31 cellular contexts compared by ENCODE assay signal in genomic region chr9:90770927-90771326, GRCh38. TPM values are rescaled to one million over a fixed set of nuclear protein-coding genes. Genes with fewer than 3 reads are reported as not detected.
"Had no signal": no experiment of that assay in that cellular context is flagged by ENCODE, and none has a peak within 500 bp of the region (broad histone marks: within the 10 kb centered on the region; RNA-seq: fewer than 3 reads in every experiment).

No MANE protein-coding gene starts in this region.

- H3K4me1 Mint-ChIP-seq: mesothelial cell of epicardium; stimulated activated effector memory CD8-positive, alpha-beta T cell treated with anti-CD3 and anti-CD28 coated beads, Interleukin-12 subunit alpha, Interleukin-12 subunit beta, amount 100 ng/mL, for 72 hours had no signal

- H3K36me3 Mint-ChIP-seq: mesothelial cell of epicardium; naive thymus-derived CD4-positive, alpha-beta T cell; stimulated activated effector memory CD8-positive, alpha-beta T cell treated with anti-CD3 and anti-CD28 coated beads, Interleukin-12 subunit alpha, Interleukin-12 subunit beta, amount 100 ng/mL, for 72 hours had no signal

- H3K4me3 ChIP-seq: pancreas, psoas muscle, sigmoid colon, stomach, thyroid gland had no signal

- H3K9me3 ChIP-seq: pancreas, psoas muscle, thyroid gland had no signal

- H3K27me3 ChIP-seq: pancreas, sigmoid colon, stomach, thyroid gland had no signal

- H3K4me3 Mint-ChIP-seq: activated naive CD8-positive, alpha-beta T cell treated with anti-CD3 and anti-CD28 coated beads, Interleukin-2, amount 50 U/mL, for 24 hours; mesothelial cell of epicardium; naive thymus-derived CD4-positive, alpha-beta T cell; stimulated activated effector memory CD8-positive, alpha-beta T cell treated with anti-CD3 and anti-CD28 coated beads, Interleukin-12 subunit alpha, Interleukin-12 subunit beta, amount 100 ng/mL, for 72 hours had no signal

- H3K27ac Mint-ChIP-seq: activated naive CD8-positive, alpha-beta T cell treated with anti-CD3 and anti-CD28 coated beads, Interleukin-2, amount 50 U/mL, for 24 hours; mesothelial cell of epicardium; naive thymus-derived CD4-positive, alpha-beta T cell; stimulated activated effector memory CD8-positive, alpha-beta T cell treated with anti-CD3 and anti-CD28 coated beads, Interleukin-12 subunit alpha, Interleukin-12 subunit beta, amount 100 ng/mL, for 72 hours had no signal

- ATAC-seq: activated naive CD8-positive, alpha-beta T cell treated with anti-CD3 and anti-CD28 coated beads, Interleukin-2, amount 50 U/mL, for 24 hours; esophagus mucosa; left cardiac atrium; left ventricle myocardium superior; psoas muscle; stimulated activated effector memory CD8-positive, alpha-beta T cell treated with anti-CD3 and anti-CD28 coated beads, Interleukin-12 subunit alpha, Interleukin-12 subunit beta, amount 100 ng/mL, for 72 hours had no signal

- H3K27ac ChIP-seq: pancreas, psoas muscle, sigmoid colon, stomach, thyroid gland, VCaP had no signal

- H3K4me1 ChIP-seq: pancreas, psoas muscle, sigmoid colon, stomach, thyroid gland had no signal

- H3K36me3 ChIP-seq: pancreas, sigmoid colon, stomach, thyroid gland had no signal

- DNase-seq: activated CD4-positive, alpha-beta T cell treated with anti-CD3 and anti-CD28 coated beads for 48 hours; activated CD4-positive, alpha-beta T cell treated with anti-CD3 and anti-CD28 coated beads, Interleukin-2, amount 50 U/mL, for 48 hours; activated CD8-positive, alpha-beta memory T cell treated with anti-CD3 and anti-CD28 coated beads for 24 hours; activated gamma-delta T cell; activated naive CD4-positive, alpha-beta T cell treated with anti-CD3 and anti-CD28 coated beads, Interleukin-2, amount 50 U/mL, for 16 hours; activated naive CD8-positive, alpha-beta T cell treated with anti-CD3 and anti-CD28 coated beads, Interleukin-2, amount 50 U/mL, for 24 hours; activated T-cell treated with anti-CD3 and anti-CD28 coated beads, Interleukin-2, amount 50 U/mL, for 1 hour; caudate nucleus; cortex of kidney; foreskin fibroblast; head of caudate nucleus; hippocampal formation; left cardiac atrium; left ventricle myocardium superior; naive thymus-derived CD4-positive, alpha-beta T cell; nucleus accumbens; pancreas; psoas muscle; sigmoid colon; small intestine; stimulated activated CD4-positive, alpha-beta T cell treated with anti-CD3 and anti-CD28 coated beads, Interleukin-4, amount 100 ng/mL, for 24 hours; stomach; T-helper 9 cell; thyroid gland had no signal

RNA-seq across cellular contexts. Expression of gene SYK, which starts 30.7 kb away (rescaled TPM):
- total RNA-seq: endothelial cell of umbilical vein, lung microvascular endothelial cell had no signal
- polyA plus RNA-seq: endothelial cell of umbilical vein, neural cell had no signal
